ENCODE assay signal across 8 cellular contexts in the genomic region with DNA sequence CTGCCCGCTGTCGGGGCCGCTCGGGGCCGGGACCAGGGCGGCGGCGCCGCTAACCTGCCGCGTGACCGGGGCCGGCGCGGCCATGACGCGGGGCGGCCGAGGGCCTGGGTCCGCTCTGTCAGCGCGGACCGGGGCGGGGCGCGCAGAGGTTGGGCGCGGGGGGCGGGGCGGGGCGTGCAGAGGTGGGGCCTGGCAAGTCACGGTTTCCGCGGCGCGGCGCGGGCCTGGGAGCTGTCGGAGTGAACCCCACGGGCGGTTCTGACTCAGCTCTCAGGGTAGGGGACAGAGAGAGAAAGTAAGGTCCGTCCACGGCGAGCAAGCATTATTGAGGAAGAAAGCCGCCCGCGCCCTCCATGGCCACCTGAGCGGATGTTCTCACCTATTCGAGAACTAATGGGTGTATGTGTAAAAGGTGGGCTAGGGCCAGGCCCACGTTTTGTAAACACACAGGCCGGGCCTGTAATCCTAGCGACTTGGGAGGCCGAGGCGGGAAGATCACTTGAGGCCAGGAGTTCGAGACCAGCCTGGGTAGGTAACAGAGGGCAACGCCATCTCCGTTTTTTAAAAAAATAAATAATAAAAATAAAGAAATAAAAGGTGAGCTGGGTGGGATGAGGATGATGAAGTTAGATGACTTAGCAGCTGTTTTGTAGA. TPM values are rescaled to one million over a fixed set of nuclear protein-coding genes. Genes with fewer than 3 reads are reported as not detected.
DNase-seq lines count a peak whose midpoint lies in the region; ATAC-seq, FAIRE-seq and TF ChIP-seq lines count a peak whose summit lies in the region.

A gene with protein sequence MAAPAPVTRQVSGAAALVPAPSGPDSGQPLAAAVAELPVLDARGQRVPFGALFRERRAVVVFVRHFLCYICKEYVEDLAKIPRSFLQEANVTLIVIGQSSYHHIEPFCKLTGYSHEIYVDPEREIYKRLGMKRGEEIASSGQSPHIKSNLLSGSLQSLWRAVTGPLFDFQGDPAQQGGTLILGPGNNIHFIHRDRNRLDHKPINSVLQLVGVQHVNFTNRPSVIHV (minus strand): TSS at position 120 of the 654 bp plus-strand sequence. CDS start 36 bp downstream, at position 84.

- peaks cover 9% of the 10 kb centered on the region for H3K4me1 Mint-ChIP-seq in activated naive CD4-positive, alpha-beta T cell treated with anti-CD3 and anti-CD28 coated beads for 36 hours (ENCODE audit: low read depth)

- no peak for FAIRE-seq in GM19239 (lab: Jason Lieb, UNC)

- H3K4me3 ChIP-seq in SJCRH30 (peak within 1 kb of the TSS; percentile 68), gastroesophageal sphincter (peak within 1 kb of the TSS; percentile 63 to 80)

- peak within 1 kb of the TSS; percentile 89 for H3K4me3 Mint-ChIP-seq in activated naive CD4-positive, alpha-beta T cell treated with anti-CD3 and anti-CD28 coated beads for 36 hours

- H3K27ac ChIP-seq in SJCRH30 = peak within 1 kb of the TSS; percentile 32; the same call in 1 of the 2 replicates
- H3K27ac ChIP-seq in gastroesophageal sphincter = peak within 1 kb of the TSS; percentile 92 to 100 (median 97)
- H3K27ac ChIP-seq in substantia nigra (ENCODE audit: low read depth, low read length, poor library complexity, severe bottlenecking) = peak within 1 kb of the TSS; percentile 85

- H3K36me3 ChIP-seq in SJCRH30 (no peaks in the 10 kb centered on the region), gastroesophageal sphincter (peaks cover 0 to 28% of the 10 kb centered on the region in 2 donors)

- no peak for TF ChIP-seq CTCF in gastroesophageal sphincter (IDR thresholded peaks at IDR 0.05)

- H3K9me3 ChIP-seq in SJCRH30 (replicated peaks) = no peaks in the 10 kb centered on the region
- no peaks in the 10 kb centered on the region for H3K9me3 ChIP-seq in gastroesophageal sphincter

- TF ChIP-seq POLR2A in gastroesophageal sphincter (IDR thresholded peaks at IDR 0.05) = no peak

- DNase-seq in AG20443 (ENCODE audit: low spot score) (peak; percentile 85), GM19239 (ENCODE audit: insufficient read length, low spot score) (peak; percentile 34), SJCRH30 (peak; percentile 76 to 77), occipital lobe (lab: John Stamatoyannopoulos, UW) (peak; percentile 50), substantia nigra (lab: John Stamatoyannopoulos, UW) (peak in 47 of 49 donors; percentile 11 to 84 (median 60))
- DNase-seq in activated naive CD4-positive, alpha-beta T cell treated with anti-CD3 and anti-CD28 coated beads for 36 hours = peak; percentile 80

- 21 to 22% methylated on average over 4 to 7 of the region's 57 CpGs for WGBS in gastroesophageal sphincter (ENCODE audit: low coverage in 1 of 2), 2 donors

- peak within 1 kb of the TSS; percentile 68 for H3K27ac Mint-ChIP-seq in activated naive CD4-positive, alpha-beta T cell treated with anti-CD3 and anti-CD28 coated beads for 36 hours

- no peaks in the 10 kb centered on the region for H3K27me3 Mint-ChIP-seq in activated naive CD4-positive, alpha-beta T cell treated with anti-CD3 and anti-CD28 coated beads for 36 hours (ENCODE audit: low read depth)

- H3K36me3 Mint-ChIP-seq in activated naive CD4-positive, alpha-beta T cell treated with anti-CD3 and anti-CD28 coated beads for 36 hours (ENCODE audit: low read depth) = no peaks in the 10 kb centered on the region

- no peaks in the 10 kb centered on the region for H3K27me3 ChIP-seq in SJCRH30
- no peaks in the 10 kb centered on the region for H3K27me3 ChIP-seq in gastroesophageal sphincter

- peak; percentile 52 for ATAC-seq in HG03520 (IDR thresholded peaks at IDR 0.05; ENCODE audit: unreplicated experiment)
- ATAC-seq in gastroesophageal sphincter = peak; percentile 90

- no peaks in the 10 kb centered on the region for H3K9me3 Mint-ChIP-seq in activated naive CD4-positive, alpha-beta T cell treated with anti-CD3 and anti-CD28 coated beads for 36 hours

- H3K4me1 ChIP-seq in SJCRH30 (peaks cover 3% of the 10 kb centered on the region), gastroesophageal sphincter (peaks cover 4 to 32% (median 6%) of the 10 kb centered on the region in 3 donors)

- CTCF ChIA-PET in activated naive CD4-positive, alpha-beta T cell treated with anti-CD3 and anti-CD28 coated beads for 36 hours (lab: Charles Lee) = interaction anchor here (1.5 kb wide), 1 partner anchor 12 kb away, joined by 5 read pairs; no protein-coding TSS in a partner anchor

- TF ChIP-seq EP300 in gastroesophageal sphincter (IDR thresholded peaks at IDR 0.05) = no peak

- intact Hi-C loops in activated naive CD4-positive, alpha-beta T cell treated with anti-CD3 and anti-CD28 coated beads for 36 hours (cut with micrococcal nuclease) = loop anchor here (10.0 kb wide), 1 partner anchor 421 kb away; no protein-coding TSS in a partner anchor

RNA-seq across cellular contexts. Expression of the gene that starts here (rescaled TPM):
- total RNA-seq in SJCRH30 (2014; rRNA removed; shearing (Covaris generic)) = 12.2 and 12.5 TPM in 2 replicates
- 1 to 10 TPM; 4.0 to 4.8 TPM for total RNA-seq in activated naive CD4-positive, alpha-beta T cell treated with anti-CD3 and anti-CD28 coated beads for 36 hours
- total RNA-seq in gastroesophageal sphincter = 10 to 100 TPM; 17.7 to 39.7 (median 26.6) TPM
- 5.1 TPM for total RNA-seq in occipital lobe

Comparison
In these comparisons a context has a peak if more than half of its experiments do, and no peak if none do; other contexts are left out.
1. Peak in every context shown above with its lines: DNase-seq, ATAC-seq, H3K4me3 ChIP-seq and H3K27ac ChIP-seq.
2. DNase-seq: peak in every context shown above with its lines; median percentile 85 in AG20443; 80 in activated naive CD4-positive, alpha-beta T cell treated with anti-CD3 and anti-CD28 coated beads for 36 hours; 76 in SJCRH30; 60 in substantia nigra; 50 in occipital lobe; 34 in GM19239.
3. H3K27ac ChIP-seq: peak in every context shown above with its lines; median percentile 97 in gastroesophageal sphincter; 85 in substantia nigra; 32 in SJCRH30.